Comparison of ENCODE assay signal across 9 cellular contexts in genomic region chr2:85504434-85505261, GRCh38. TPM values are rescaled to one million over a fixed set of nuclear protein-coding genes. Genes with fewer than 3 reads are reported as not detected.
DNase-seq lines count a peak whose midpoint lies in the region; ATAC-seq, FAIRE-seq and TF ChIP-seq lines count a peak whose summit lies in the region.
"Had no signal": no experiment of that assay in that cellular context is flagged by ENCODE, and none has a peak within 500 bp of the region (broad histone marks: within the 10 kb centered on the region; RNA-seq: fewer than 3 reads in every experiment).

No MANE protein-coding gene starts in this region.

- H3K4me3 ChIP-seq in H1 (ENCODE audit: extremely low read depth in 1 of 4, insufficient read depth in 2 of 4, low read depth in 3 of 4, low read length in 4 of 4), result no peak overlapping the region
- H3K4me3 ChIP-seq: dorsolateral prefrontal cortex had no signal

- H3K9ac ChIP-seq in H1 (replicated peaks in 1 of 4; ENCODE audit: extremely low read depth in 1 of 4, low read depth in 3 of 4, low read length in 3 of 4), result no peak overlapping the region

- POLR2A ChIA-PET in H1 (lab: Charles Lee; ENCODE audit: partially characterized antibody), result interaction anchor here (0.5 to 3.0 kb wide), 6 partner anchors 29 to 85 kb away, joined by 3 to 11 read pairs (median 4); partner anchors contain the start of gene MAT2A

- TF ChIP-seq RAD21 in H1 (IDR thresholded peaks at IDR 0.05 in 1 of 2, conservative IDR thresholded peaks at IDR 0.05 in 1 of 2; ENCODE audit: low read depth in 2 of 2, low read length in 2 of 2), result no peak

- H3K56ac ChIP-seq in H1 (replicated peaks; ENCODE audit: insufficient read length, low read depth, low read length), result no peak overlapping the region

- H3K18ac ChIP-seq in H1 (ENCODE audit: extremely low read depth, low read length), result no peak overlapping the region

- intact Hi-C loops in posterior vena cava (cut with DNase I), result no loop called here

- no peak for TF ChIP-seq EP300 in H1 (IDR thresholded peaks at IDR 0.05; ENCODE audit: borderline replicate concordance in 1 of 2, low read depth in 2 of 2, low read length in 2 of 2)

- ATAC-seq in HG03108 (IDR thresholded peaks at IDR 0.05; ENCODE audit: unreplicated experiment) (no peak), HG02642 (IDR thresholded peaks at IDR 0.05; ENCODE audit: poor library complexity, unreplicated experiment) (no peak)

- H3K36me3 ChIP-seq in H1 (ENCODE audit: control insufficient read depth in 2 of 4, insufficient read depth in 4 of 4, low read length in 3 of 4), result no peaks in the 10 kb centered on the region

- peak overlapping the region; percentile 35; the same call in 1 of the 2 replicates for H4K8ac ChIP-seq in H1 (ENCODE audit: extremely low read depth, insufficient read depth, low read length)

- H4K5ac ChIP-seq in H1 (ENCODE audit: insufficient read length, low read depth, low read length), result no peak overlapping the region

- H3K4me2 ChIP-seq in H1 (ENCODE audit: insufficient read depth in 1 of 2, low read depth in 2 of 2, low read length in 2 of 2), result no peak overlapping the region

- no peaks in the 10 kb centered on the region for H3K79me2 ChIP-seq in H1 (ENCODE audit: control insufficient read depth in 1 of 2, insufficient read depth in 2 of 2, low read length in 2 of 2)

- no peaks in the 10 kb centered on the region for H3K9me3 ChIP-seq in H1 (ENCODE audit: insufficient read depth in 2 of 2, low read depth in 1 of 2, low read length in 1 of 2)

- no peak overlapping the region for H2BK20ac ChIP-seq in H1 (ENCODE audit: low read length)

- no peak overlapping the region for H3K14ac ChIP-seq in H1 (ENCODE audit: insufficient read length)

- H2AK5ac ChIP-seq in H1 (ENCODE audit: low read depth, low read length), result no peak overlapping the region

- no peaks in the 10 kb centered on the region for H3K27me3 ChIP-seq in H1 (replicated peaks in 1 of 4; ENCODE audit: control insufficient read depth in 3 of 4, extremely low read depth in 1 of 4, insufficient read depth in 3 of 4, low read length in 3 of 4)
- H3K27me3 ChIP-seq: dorsolateral prefrontal cortex had no signal

- no peak for TF ChIP-seq CTCF in H1 (IDR thresholded peaks at IDR 0.05; ENCODE audit: control extremely low read depth in 1 of 3, insufficient read depth in 1 of 3, low read depth in 1 of 3, low read length in 3 of 3)

- no peak overlapping the region for H2AFZ ChIP-seq in H1 (ENCODE audit: low read length)

- no peak overlapping the region for H3K4ac ChIP-seq in H1 (replicated peaks; ENCODE audit: insufficient read length, low read depth, low read length)

- H3K79me1 ChIP-seq in H1 (ENCODE audit: low read depth, low read length), result no peaks in the 10 kb centered on the region

- no peaks in the 10 kb centered on the region; the same call in 1 of the 2 replicates for H3K23me2 ChIP-seq in H1 (ENCODE audit: low read depth, low read length)

- no peak for FAIRE-seq in H1 (lab: Jason Lieb, UNC)

- no peak overlapping the region for H4K91ac ChIP-seq in H1 (replicated peaks; ENCODE audit: insufficient read length, low read length)

- WGBS in H1 (ENCODE audit: extremely low coverage in 1 of 2, insufficient coverage in 1 of 2, insufficient read length in 1 of 2, insufficient replicate concordance in 2 of 2, low coverage in 1 of 2, low lambda C conversion rate in 2 of 2, missing lambda C conversion rate in 1 of 2), 2 experiments, result 92% methylated on average over 8 of the region's 9 CpGs; no CpG with 5 or more reads in 1 of the 2 experiments

- H2BK5ac ChIP-seq in H1 (ENCODE audit: low read depth, low read length), result no peak overlapping the region

- no peaks in the 10 kb centered on the region; a peak in 2 of 7 replicates for H3K4me1 ChIP-seq in H1 (replicated peaks in 1 of 4; ENCODE audit: control insufficient read depth in 3 of 4, insufficient read depth in 4 of 4, low read length in 3 of 4)

- H2BK12ac ChIP-seq in H1 (ENCODE audit: low read depth, low read length), result no peak overlapping the region

- no peaks in the 10 kb centered on the region for H4K20me1 ChIP-seq in H1 (replicated peaks in 1 of 2; ENCODE audit: control insufficient read depth in 1 of 2, insufficient read depth in 2 of 2, low read length in 2 of 2)

- CTCF ChIA-PET in H1 (lab: Charles Lee; ENCODE audit: partially characterized antibody), result interaction anchor here (0.7 to 3.2 kb wide), 7 partner anchors 14 to 85 kb away, joined by 3 to 15 read pairs (median 3); partner anchors contain the start of gene MAT2A

- H3K27ac ChIP-seq in H1 (ENCODE audit: low read depth, low read length), result no peak overlapping the region

- no peak for TF ChIP-seq POLR2A in H1 (IDR thresholded peaks at IDR 0.05; ENCODE audit: control extremely low read depth in 1 of 2, low read depth in 2 of 2, low read length in 2 of 2)

- no peak overlapping the region for H3K23ac ChIP-seq in H1 (ENCODE audit: insufficient read length)

- no peak overlapping the region for H2BK15ac ChIP-seq in H1 (ENCODE audit: low read length)

- DNase-seq in ELR (ENCODE audit: low read depth) (peak; percentile 99), NCI-H460 (ENCODE audit: extremely low read depth, low read depth) (peak; percentile 50), H1 (ENCODE audit: low read depth in 1 of 2, low spot score in 2 of 2) (no peak), posterior vena cava (ENCODE audit: low spot score) (peak; percentile 84), NCI-H345 treated with DMSO at 0.1 percent for 48 hours (lab: John Stamatoyannopoulos, UW; ENCODE audit: unreplicated experiment) (no peak), globus pallidus (ENCODE audit: low spot score) (no peak)

- H2BK120ac ChIP-seq in H1 (replicated peaks; ENCODE audit: low read depth, low read length), result no peak overlapping the region

TF ChIP-seq in H1, 55 proteins besides CTCF, POLR2A, EP300 and RAD21:
- TF ChIP-seq YY1 (IDR thresholded peaks at IDR 0.05; ENCODE audit: low read depth, low read length) (no peak), KDM1A (IDR thresholded peaks at IDR 0.05; ENCODE audit: borderline replicate concordance, low read length) (no peak), TEAD4 (IDR thresholded peaks at IDR 0.05; ENCODE audit: low read depth, low read length) (no peak), CHD1 (IDR thresholded peaks at IDR 0.05; ENCODE audit: low read depth, low read length) (no peak), SP1 (IDR thresholded peaks at IDR 0.05; ENCODE audit: low read depth, low read length) (no peak), CREB1 (IDR thresholded peaks at IDR 0.05) (no peak), HDAC2 (IDR thresholded peaks at IDR 0.05; ENCODE audit: borderline replicate concordance in 1 of 2, low read depth in 2 of 2, low read length in 2 of 2) (no peak), CBX5 (IDR thresholded peaks at IDR 0.05; ENCODE audit: low read depth, low read length) (no peak), JUN (IDR thresholded peaks at IDR 0.05; ENCODE audit: low read depth, low read length) (no peak)

RNA-seq across cellular contexts. Expression of gene MAT2A, which starts 34.3 kb away (rescaled TPM):
- 139 and 207 TPM in 2 replicates for total RNA-seq in NCI-H460 (2014; rRNA removed; shearing (Covaris generic))
- polyA plus RNA-seq in NCI-H460 (2014; cell fraction: nucleus; rRNA removed), result 835 and 1,144 TPM in 2 replicates
- 297 and 307 TPM in 2 replicates for total RNA-seq in H1 (2021; fragmentation: NEBNext Ultra II Directional; extraction: Animal tissue kit (Norgen Biotek cat#: 25700))
- 186 and 255 TPM in 2 replicates for polyA plus RNA-seq in H1 (2011; rRNA removed)
- polyA plus RNA-seq in H1 (2011; cell fraction: cytosol; rRNA removed), result 348 TPM
- polyA plus RNA-seq in H1 (2011; cell fraction: nucleus; rRNA removed), result 3,575 TPM
- 250 to 348 TPM (median 292 TPM) in 4 replicates for polyA plus RNA-seq in H1 (2012, experiment 1 of 2)
- polyA plus RNA-seq in H1 (2012, experiment 2 of 2), result 74.6 TPM
- polyA plus RNA-seq in H1 (2013, experiment 1 of 2), result 311 TPM
- 287 TPM for polyA plus RNA-seq in H1 (2013, experiment 2 of 2)
- 323 and 621 TPM in 2 replicates for polyA minus RNA-seq in H1 (2011; rRNA and poly(A)+ RNA removed)
- 306 TPM for polyA minus RNA-seq in H1 (2011; cell fraction: cytosol; rRNA and poly(A)+ RNA removed)
- 781 TPM for polyA minus RNA-seq in H1 (2011; cell fraction: nucleus; rRNA and poly(A)+ RNA removed)
- total RNA-seq in posterior vena cava, result 100 to 1,000 TPM; 233 to 277 TPM

RNA-seq across cellular contexts. Expression of gene GGCX, which starts 56.6 kb away (rescaled TPM):
- total RNA-seq in NCI-H460 (2014; rRNA removed; shearing (Covaris generic)), result 35.0 and 35.3 TPM in 2 replicates
- 42.3 and 54.9 TPM in 2 replicates for polyA plus RNA-seq in NCI-H460 (2014; cell fraction: nucleus; rRNA removed)
- 33.8 and 36.1 TPM in 2 replicates for total RNA-seq in H1 (2021; fragmentation: NEBNext Ultra II Directional; extraction: Animal tissue kit (Norgen Biotek cat#: 25700))
- 29.4 and 47.8 TPM in 2 replicates for polyA plus RNA-seq in H1 (2011; rRNA removed)
- polyA plus RNA-seq in H1 (2011; cell fraction: cytosol; rRNA removed), result 34.9 TPM
- polyA plus RNA-seq in H1 (2011; cell fraction: nucleus; rRNA removed), result 40.6 TPM
- 26.7 to 32.0 TPM (median 29.0 TPM) in 4 replicates for polyA plus RNA-seq in H1 (2012, experiment 1 of 2)
- 31.1 TPM for polyA plus RNA-seq in H1 (2012, experiment 2 of 2)
- polyA plus RNA-seq in H1 (2013, experiment 1 of 2), result 34.0 TPM
- polyA plus RNA-seq in H1 (2013, experiment 2 of 2), result 33.7 TPM
- polyA minus RNA-seq in H1 (2011; rRNA and poly(A)+ RNA removed), result 57.4 and 67.9 TPM in 2 replicates
- polyA minus RNA-seq in H1 (2011; cell fraction: cytosol; rRNA and poly(A)+ RNA removed), result 19.6 TPM
- 45.0 TPM for polyA minus RNA-seq in H1 (2011; cell fraction: nucleus; rRNA and poly(A)+ RNA removed)
- total RNA-seq in posterior vena cava, result 10 to 100 TPM; 26.3 to 31.2 TPM

Comparison
In these comparisons a context has a peak if more than half of its experiments do, and no peak if none do; other contexts are left out.
1. DNase-seq: peak in ELR (single experiment), NCI-H460 (single experiment) and posterior vena cava (single experiment); none in H1 (0 of 2), NCI-H345 treated with DMSO at 0.1 percent for 48 hours (single experiment) and globus pallidus (single experiment).